Comparison of ENCODE assay signal across 1 cellular context in the genomic region with DNA sequence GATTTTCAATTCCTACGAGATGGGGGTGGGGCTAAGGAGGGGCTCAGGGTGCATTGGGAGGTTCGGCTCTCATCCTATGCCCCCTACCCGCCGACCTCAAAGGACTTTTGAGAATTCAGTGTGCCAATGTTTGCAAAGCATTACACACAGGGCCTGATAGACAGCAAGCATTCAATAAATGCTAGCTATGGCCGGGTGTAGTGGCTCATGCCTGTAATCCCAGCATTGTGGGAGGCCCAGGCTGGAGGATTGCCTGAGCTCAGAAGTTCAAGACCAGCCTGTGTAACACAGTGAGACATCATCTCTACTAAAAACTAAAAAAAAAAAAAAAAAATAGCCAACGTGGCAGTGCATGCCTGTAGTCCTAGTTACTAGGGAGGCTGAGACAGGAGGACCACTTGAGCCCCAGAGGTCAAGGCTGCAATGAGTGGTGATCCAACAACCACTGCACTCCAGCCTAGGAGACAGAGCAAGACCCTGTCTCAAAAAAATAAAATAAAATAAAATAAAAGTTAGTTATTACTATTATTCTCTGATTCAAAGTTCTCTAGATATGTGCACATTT.
TF ChIP-seq lines count a peak whose summit lies in the region.

No MANE protein-coding gene starts in this region.

TF ChIP-seq in IMR-90, 13 proteins besides CTCF, POLR2A, EP300 and RAD21:
- TF ChIP-seq MAFK (IDR thresholded peaks at IDR 0.05; ENCODE audit: low read depth, low read length) (no peak), MXI1 (IDR thresholded peaks at IDR 0.05; ENCODE audit: borderline replicate concordance, low read depth, low read length) (no peak), FOS (IDR thresholded peaks at IDR 0.05; ENCODE audit: low read depth, low read length) (no peak), NFE2L2 (IDR thresholded peaks at IDR 0.05; ENCODE audit: low read depth, low read length) (no peak), SMC3 (IDR thresholded peaks at IDR 0.05; ENCODE audit: low read depth, low read length) (no peak), BHLHE40 (IDR thresholded peaks at IDR 0.05; ENCODE audit: low read depth, low read length) (no peak), RCOR1 (IDR thresholded peaks at IDR 0.05; ENCODE audit: insufficient replicate concordance, low read length) (no peak), MAZ (IDR thresholded peaks at IDR 0.05; ENCODE audit: borderline replicate concordance, low read depth, low read length) (no peak), RFX5 (IDR thresholded peaks at IDR 0.05; ENCODE audit: low read depth, low read length) (no peak), CEBPB (IDR thresholded peaks at IDR 0.05; ENCODE audit: low read depth, low read length) (no peak), CHD1 (IDR thresholded peaks at IDR 0.05; ENCODE audit: low read depth, low read length) (no peak)
- TF ChIP-seq, protein P1, sequence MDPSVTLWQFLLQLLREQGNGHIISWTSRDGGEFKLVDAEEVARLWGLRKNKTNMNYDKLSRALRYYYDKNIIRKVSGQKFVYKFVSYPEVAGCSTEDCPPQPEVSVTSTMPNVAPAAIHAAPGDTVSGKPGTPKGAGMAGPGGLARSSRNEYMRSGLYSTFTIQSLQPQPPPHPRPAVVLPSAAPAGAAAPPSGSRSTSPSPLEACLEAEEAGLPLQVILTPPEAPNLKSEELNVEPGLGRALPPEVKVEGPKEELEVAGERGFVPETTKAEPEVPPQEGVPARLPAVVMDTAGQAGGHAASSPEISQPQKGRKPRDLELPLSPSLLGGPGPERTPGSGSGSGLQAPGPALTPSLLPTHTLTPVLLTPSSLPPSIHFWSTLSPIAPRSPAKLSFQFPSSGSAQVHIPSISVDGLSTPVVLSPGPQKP (IDR thresholded peaks at IDR 0.05; ENCODE audit: borderline replicate concordance, low read depth, low read length): no peak
- TF ChIP-seq, protein P2, sequence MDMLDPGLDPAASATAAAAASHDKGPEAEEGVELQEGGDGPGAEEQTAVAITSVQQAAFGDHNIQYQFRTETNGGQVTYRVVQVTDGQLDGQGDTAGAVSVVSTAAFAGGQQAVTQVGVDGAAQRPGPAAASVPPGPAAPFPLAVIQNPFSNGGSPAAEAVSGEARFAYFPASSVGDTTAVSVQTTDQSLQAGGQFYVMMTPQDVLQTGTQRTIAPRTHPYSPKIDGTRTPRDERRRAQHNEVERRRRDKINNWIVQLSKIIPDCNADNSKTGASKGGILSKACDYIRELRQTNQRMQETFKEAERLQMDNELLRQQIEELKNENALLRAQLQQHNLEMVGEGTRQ (IDR thresholded peaks at IDR 0.05; ENCODE audit: low read depth, low read length): no peak
